In genomic region chrX:136587532-136587931, GRCh38 we compare ENCODE assay signal across 1 cellular context.
TF ChIP-seq lines count a peak whose summit lies in the region.

No MANE protein-coding gene starts in this region.

TF ChIP-seq in K562, 482 proteins besides CTCF, POLR2A, EP300 and RAD21:
- TF ChIP-seq CEBPB (tag; IDR thresholded peaks at IDR 0.05) (peak; percentile 39; the same call in 1 of the 2 replicates), ZKSCAN8 (CRISPR knock-in tag; IDR thresholded peaks at IDR 0.05) (no peak), CEBPG (CRISPR knock-in tag; IDR thresholded peaks at IDR 0.05) (no peak), CEBPG (tag; conservative IDR thresholded peaks at IDR 0.05 in 1 of 2, IDR thresholded peaks at IDR 0.05 in 1 of 2) (0 out of 4 replicates have a peak, but pooled peaks of 1 of the 2 experiments have one; percentile 34), MCM7 (IDR thresholded peaks at IDR 0.05) (no peak)
TF ChIP-seq in K562: peak in this region for 2.
